ENCODE assay signal across 26 cellular contexts in genomic region chr9:4576448-4576847, GRCh38.
DNase-seq lines count a peak whose midpoint lies in the region; ATAC-seq, FAIRE-seq and TF ChIP-seq lines count a peak whose summit lies in the region.
"Had no signal": no experiment of that assay in that cellular context is flagged by ENCODE, and none has a peak within 500 bp of the region (broad histone marks: within the 10 kb centered on the region; RNA-seq: fewer than 3 reads in every experiment).

No MANE protein-coding gene starts in this region.

- no peak overlapping the region for H3K18ac ChIP-seq in trophoblast cell (ENCODE audit: low read length)

- TF ChIP-seq RAD21 in liver (IDR thresholded peaks at IDR 0.05) (no peak), HepG2 (CRISPR knock-in tag; IDR thresholded peaks at IDR 0.05) (no peak)

- H3K79me1 ChIP-seq in trophoblast cell (ENCODE audit: low read length), result peaks cover 10% of the 10 kb centered on the region

- TF ChIP-seq POLR2A in HepG2 (IDR thresholded peaks at IDR 0.05; ENCODE audit: insufficient read depth in 1 of 2, low read depth in 2 of 2, low read length in 2 of 2) (no peak), thyroid gland (IDR thresholded peaks at IDR 0.05) (no peak)

- no peak overlapping the region for H3K4me2 ChIP-seq in HepG2 (ENCODE audit: low read depth, low read length)
- H3K4me2 ChIP-seq in trophoblast cell (ENCODE audit: low read length), result peak overlapping the region; percentile 27
- H3K4me2 ChIP-seq: A549; BLaER1 treated with 17β-estradiol and CSF1 and Interleukin-3, amounts not matched to agents 10 nM and 100 nM had no signal

- no peak overlapping the region for H2BK120ac ChIP-seq in trophoblast cell (ENCODE audit: insufficient read depth, low read length, poor library complexity)

- no peak overlapping the region for H4K12ac ChIP-seq in trophoblast cell (ENCODE audit: low read depth, low read length)

- POLR2A ChIA-PET in HepG2 (lab: Yijun Ruan, JAX), result no interaction called here

- H3K9me3 ChIP-seq in liver (ENCODE audit: control insufficient read depth in 4 of 4, low read length in 3 of 4), result no peaks in the 10 kb centered on the region
- H3K9me3 ChIP-seq in HepG2 (ENCODE audit: low read length), result no peaks in the 10 kb centered on the region
- no peaks in the 10 kb centered on the region for H3K9me3 ChIP-seq in trophoblast cell (ENCODE audit: insufficient read depth, low read depth, low read length)
- H3K9me3 ChIP-seq in thyroid gland, result no peaks in the 10 kb centered on the region
- H3K9me3 ChIP-seq: A549; BE2C; BLaER1 treated with 17β-estradiol and CSF1 and Interleukin-3, amounts not matched to agents 10 nM and 100 nM had no signal

- TF ChIP-seq EP300 in HepG2 (IDR thresholded peaks at IDR 0.05; ENCODE audit: low read depth in 2 of 2, low read length in 2 of 2) (no peak), HepG2 (CRISPR knock-in tag; IDR thresholded peaks at IDR 0.05; ENCODE audit: borderline replicate concordance) (no peak)

- no peaks in the 10 kb centered on the region for H4K20me1 ChIP-seq in HepG2 (ENCODE audit: insufficient read depth, low read length)
- H4K20me1 ChIP-seq: BLaER1 treated with 17β-estradiol and CSF1 and Interleukin-3, amounts not matched to agents 10 nM and 100 nM had no signal

- no TSS peak for BruUV-seq in HepG2 (replicated peaks; lab: Mats Ljungman, UMichigan)

- CTCF ChIA-PET in HepG2 (lab: Yijun Ruan, JAX; ENCODE audit: low intra/inter-chr PET ratio, low total read pairs), result no interaction called here

- intact Hi-C loops in Right ventricle myocardium superior (cut with DNase I), result no loop called here
- intact Hi-C loops in left cardiac atrium (cut with DNase I), result no loop called here
- intact Hi-C loops in HepG2 (cut with micrococcal nuclease; ENCODE audit: unreplicated experiment), result loop anchor here (10.0 kb wide), 1 partner anchor 62 kb away; no protein-coding TSS in a partner anchor
- intact Hi-C loops in thyroid gland (cut with DNase I), result no loop called here

- H2BK12ac ChIP-seq in trophoblast cell (ENCODE audit: low read length), result no peak overlapping the region

- ATAC-seq in Right ventricle myocardium superior (ENCODE audit: poor library complexity) (peak; percentile 58), left cardiac atrium (no peak), HepG2 (no peak)
- ATAC-seq: A549 had no signal

- no peak overlapping the region for H3K14ac ChIP-seq in trophoblast cell (ENCODE audit: low read length)

- H3K9ac ChIP-seq in liver (ENCODE audit: low read depth in 1 of 2, low read length in 2 of 2) (no peak overlapping the region), HepG2 (ENCODE audit: insufficient read depth, low read depth, low read length) (no peak overlapping the region), trophoblast cell (ENCODE audit: low read length) (no peak overlapping the region)
- H3K9ac ChIP-seq: BLaER1 treated with 17β-estradiol and CSF1 and Interleukin-3, amounts not matched to agents 10 nM and 100 nM had no signal

- no peak overlapping the region for H2AK5ac ChIP-seq in trophoblast cell (ENCODE audit: low read length)

- H3K27ac ChIP-seq in liver (ENCODE audit: low read depth in 1 of 2, low read length in 2 of 2) (peak overlapping the region; percentile 36), HepG2 (ENCODE audit: extremely low read length, insufficient read depth, low read length) (no peak overlapping the region), trophoblast cell (ENCODE audit: low read depth, low read length) (peak overlapping the region; percentile 57), thyroid gland (peak overlapping the region in 2 of 3 donors; percentile 46 to 90)
- H3K27ac ChIP-seq: A549; BLaER1 treated with 17β-estradiol and CSF1 and Interleukin-3, amounts not matched to agents 10 nM and 100 nM had no signal

- no peak overlapping the region for H3K4ac ChIP-seq in trophoblast cell (ENCODE audit: low read depth, low read length)

- H2AFZ ChIP-seq in HepG2 (ENCODE audit: low read length) (no peak overlapping the region), trophoblast cell (ENCODE audit: insufficient read depth, low read length, poor library complexity) (no peak overlapping the region)

- peaks cover 0 to 33% (median 17%) of the 10 kb centered on the region in 4 donors for H3K36me3 ChIP-seq in liver (ENCODE audit: control insufficient read depth in 4 of 4, insufficient read depth in 3 of 4, low read depth in 1 of 4, low read length in 3 of 4)
- H3K36me3 ChIP-seq in HepG2 (replicated peaks in 1 of 2; ENCODE audit: control insufficient read depth in 1 of 2, insufficient read depth in 2 of 2, low read length in 2 of 2), result no peaks in the 10 kb centered on the region
- H3K36me3 ChIP-seq in trophoblast cell (ENCODE audit: control insufficient read depth in 1 of 2, insufficient read depth in 2 of 2, low read length in 2 of 2), result no peaks in the 10 kb centered on the region
- peaks cover 3 to 8% of the 10 kb centered on the region in 2 donors for H3K36me3 ChIP-seq in thyroid gland
- H3K36me3 ChIP-seq: BE2C had no signal

- H4K8ac ChIP-seq in trophoblast cell (ENCODE audit: low read depth, low read length), result no peak overlapping the region

- H3K27me3 ChIP-seq in liver (ENCODE audit: control insufficient read depth in 4 of 4, insufficient read depth in 4 of 4, low read length in 3 of 4), result no peaks in the 10 kb centered on the region
- peaks cover 0 to 1% of the 10 kb centered on the region in 2 experiments; a peak in 1 of 5 replicates for H3K27me3 ChIP-seq in HepG2 (ENCODE audit: control insufficient read depth in 1 of 2, insufficient read depth in 2 of 2, low read length in 2 of 2)
- H3K27me3 ChIP-seq in trophoblast cell (ENCODE audit: insufficient read depth, low read length), result no peaks in the 10 kb centered on the region
- no peaks in the 10 kb centered on the region for H3K27me3 ChIP-seq in thyroid gland
- H3K27me3 ChIP-seq: BE2C had no signal

- FAIRE-seq in HepG2 (lab: Jason Lieb, UNC), result no peak
- FAIRE-seq: A549, GM12891, GM18507, H1 had no signal

- no peak overlapping the region for H4K91ac ChIP-seq in trophoblast cell (ENCODE audit: low read depth, low read length)

- no peak overlapping the region for H2BK5ac ChIP-seq in trophoblast cell (ENCODE audit: low read depth, low read length, poor library complexity)

- 89% methylated on average over 8 of the region's 8 CpGs for WGBS in liver
- 75% methylated on average over 8 of the region's 8 CpGs for WGBS in HepG2 (ENCODE audit: low lambda C conversion rate)
- WGBS in trophoblast cell (ENCODE audit: extremely low coverage, insufficient coverage, insufficient read length), result no CpG with 5 or more reads among the region's 8 CpGs
- 93 to 94% methylated on average over 8 of the region's 8 CpGs for WGBS in thyroid gland, 2 donors

- no peak overlapping the region for H3K23ac ChIP-seq in trophoblast cell (ENCODE audit: low read length)

- in situ Hi-C loops in HepG2 (cut with HindIII; ENCODE audit: extremely low pct_ligation_motif_present, low pct_unique_long_range_greater_than_20kb), result no loop called here

- H3K79me2 ChIP-seq in HepG2 (ENCODE audit: insufficient read depth, low read length) (no peaks in the 10 kb centered on the region), trophoblast cell (ENCODE audit: control insufficient read depth, insufficient read depth, low read length, poor library complexity) (no peaks in the 10 kb centered on the region)

- H3K4me3 ChIP-seq in liver (ENCODE audit: low read depth in 1 of 3, low read length in 3 of 3), result no peak overlapping the region
- no peak overlapping the region for H3K4me3 ChIP-seq in HepG2 (replicated peaks in 1 of 3; ENCODE audit: insufficient read depth in 1 of 3, low read depth in 2 of 3, low read length in 3 of 3)
- H3K4me3 ChIP-seq in trophoblast cell (ENCODE audit: low read depth, low read length), result no peak overlapping the region
- no peak overlapping the region for H3K4me3 ChIP-seq in thyroid gland (replicated peaks in 1 of 3)
- H3K4me3 ChIP-seq: A549; BLaER1 treated with 17β-estradiol and CSF1 and Interleukin-3, amounts not matched to agents 10 nM and 100 nM had no signal

- no peak for DNase-seq in Right ventricle myocardium superior
- DNase-seq in left cardiac atrium, result no peak
- no peak for DNase-seq in HepG2 (ENCODE audit: low spot score)
- no peak for DNase-seq in trophoblast cell
- DNase-seq in thyroid gland, result no peak
- DNase-seq in activated CD4-positive, alpha-beta T cell treated with anti-CD3 and anti-CD28 coated beads, Interleukin-2, amount 50 U/mL, for 4 hours, result no peak
- no peak for DNase-seq in NCI-H1417 (lab: John Stamatoyannopoulos, UW)
- DNase-seq: 8988T; ACHN; AML-193; BE2C; Calu3; CD4-positive, alpha-beta T cell; CD8-positive, alpha-beta memory T cell; COR-L47; DMS53; DMS79 treated with DMSO at 0.1 percent for 48 hours; GF-D8; H7; HCEC 1CT had no signal

- TF ChIP-seq CTCF in liver (IDR thresholded peaks at IDR 0.05; ENCODE audit: low read depth, low read length, missing input control) (no peak), HepG2 (CRISPR knock-in tag; IDR thresholded peaks at IDR 0.05) (no peak), thyroid gland (IDR thresholded peaks at IDR 0.05) (no peak)

- H3K4me1 ChIP-seq in liver (ENCODE audit: control insufficient read depth in 4 of 4, insufficient read depth in 4 of 4, low read length in 3 of 4) (peaks cover 12 to 43% (median 18%) of the 10 kb centered on the region in 4 donors), HepG2 (ENCODE audit: insufficient read depth, low read length) (peaks cover 9% of the 10 kb centered on the region), trophoblast cell (ENCODE audit: control insufficient read depth in 1 of 2, insufficient read depth in 2 of 2, low read length in 2 of 2) (peaks cover 17 to 29% of the 10 kb centered on the region in 2 experiments), thyroid gland (peaks cover 57 to 70% of the 10 kb centered on the region in 2 donors)
- H3K4me1 ChIP-seq: A549; BE2C; BLaER1 treated with 17β-estradiol and CSF1 and Interleukin-3, amounts not matched to agents 10 nM and 100 nM had no signal

TF ChIP-seq in liver, 16 proteins besides CTCF, POLR2A, EP300 and RAD21 (continues in another document):
- TF ChIP-seq HNF4A (conservative IDR thresholded peaks at IDR 0.05) (no peak), NR2F2 (IDR thresholded peaks at IDR 0.05) (no peak), SP1 (IDR thresholded peaks at IDR 0.05) (no peak), FOXA1 (IDR thresholded peaks at IDR 0.05) (no peak), TAF1 (conservative IDR thresholded peaks at IDR 0.05) (no peak), JUND (IDR thresholded peaks at IDR 0.05) (no peak), EGR1 (IDR thresholded peaks at IDR 0.05; ENCODE audit: low read depth in 2 of 2) (no peak)

TF ChIP-seq in HepG2, 621 proteins besides CTCF, POLR2A, EP300 and RAD21 (continues in another document):
- no peak for TF ChIP-seq KLF6 (CRISPR knock-in tag; IDR thresholded peaks at IDR 0.05)
- no peak for TF ChIP-seq ELF1 (CRISPR knock-in tag; IDR thresholded peaks at IDR 0.05)
- no peak for TF ChIP-seq SP140L (CRISPR knock-in tag; IDR thresholded peaks at IDR 0.05; ENCODE audit: borderline replicate concordance)
- no peak for TF ChIP-seq MAF1 (CRISPR knock-in tag; IDR thresholded peaks at IDR 0.05; ENCODE audit: borderline replicate concordance)
